Comparison of ENCODE assay signal across 1 cellular context in genomic region chr2:112147796-112148195, GRCh38.
TF ChIP-seq lines count a peak whose summit lies in the region.

No MANE protein-coding gene starts in this region.

TF ChIP-seq in GM23338, 12 proteins besides CTCF, POLR2A, EP300 and RAD21 (continued from another document):
- TF ChIP-seq ETS1 (IDR thresholded peaks at IDR 0.05) (no peak), REST (IDR thresholded peaks at IDR 0.05; ENCODE audit: unreplicated experiment) (no peak)
